In genomic region chr4:165308174-165308573, GRCh38 we compare ENCODE assay signal across 26 cellular contexts. TPM values are rescaled to one million over a fixed set of nuclear protein-coding genes. Genes with fewer than 3 reads are reported as not detected.
DNase-seq lines count a peak whose midpoint lies in the region; ATAC-seq and TF ChIP-seq lines count a peak whose summit lies in the region.
"Had no signal": no experiment of that assay in that cellular context is flagged by ENCODE, and none has a peak within 500 bp of the region (broad histone marks: within the 10 kb centered on the region; RNA-seq: fewer than 3 reads in every experiment).

No MANE protein-coding gene starts in this region.

- H4K20me1 ChIP-seq in hepatocyte (ENCODE audit: insufficient read depth, poor library complexity, severe bottlenecking): no peaks in the 10 kb centered on the region

- TF ChIP-seq CTCF in omental fat pad (IDR thresholded peaks at IDR 0.05) (no peak), hepatocyte (IDR thresholded peaks at IDR 0.05; ENCODE audit: poor library complexity) (no peak)

- H3K27ac ChIP-seq in epithelial cell of prostate: peak overlapping the region; percentile 24
- H3K27ac ChIP-seq in hepatocyte: no peak overlapping the region
- H3K27ac ChIP-seq: C4-2B, heart left ventricle, pancreas, right atrium auricular region, testis, uterus, WERI-Rb-1 had no signal

- no peaks in the 10 kb centered on the region for H3K79me2 ChIP-seq in hepatocyte

- WGBS in hepatocyte (ENCODE audit: low lambda C conversion rate, missing lambda C conversion rate): 93% methylated on average over 1 of the region's 1 CpG

- DNase-seq in CD1c-positive myeloid dendritic cell (ENCODE audit: extremely low spot score): peak; percentile 40
- DNase-seq in NOMO-1 treated with dmso at 0.1 percent for 144 hours (lab: John Stamatoyannopoulos, UW; ENCODE audit: unreplicated experiment): peak; percentile 19
- no peak for DNase-seq in epithelial cell of prostate (ENCODE audit: low read depth, low spot score)
- no peak for DNase-seq in omental fat pad (ENCODE audit: low spot score)
- no peak for DNase-seq in hepatocyte (ENCODE audit: low spot score)
- no peak for DNase-seq in iPS-NIHi7 (ENCODE audit: extremely low spot score)
- DNase-seq: activated CD4-positive, alpha-beta T cell treated with anti-CD3 and anti-CD28 coated beads, Interleukin-2, amount 10 ng/mL, durations not matched to agents 7 days and 5 days; activated CD8-positive, alpha-beta memory T cell treated with anti-CD3 and anti-CD28 coated beads, Interleukin-2, amount 10 ng/mL, durations not matched to agents 7 days and 5 days; aorta; caudate nucleus; heart left ventricle; left cardiac atrium; NCI-H1092; NCI-H187 treated with DMSO at 0.1 percent for 48 hours; NCI-H526 treated with DMSO at 0.1 percent for 48 hours; pancreas; stimulated activated CD4-positive, alpha-beta T cell treated with anti-CD3 and anti-CD28 coated beads, Interleukin-4, amount 100 ng/mL, for 4 hours; stimulated activated naive CD4-positive, alpha-beta T cell; testis; uterus; WERI-Rb-1 had no signal

- H2AFZ ChIP-seq in hepatocyte: no peak overlapping the region

- peak; percentile 59 for ATAC-seq in omental fat pad (ENCODE audit: low FRiP score)
- no peak for ATAC-seq in GM18861 (IDR thresholded peaks at IDR 0.05; ENCODE audit: unreplicated experiment)
- no peak for ATAC-seq in HG03342 (IDR thresholded peaks at IDR 0.05; ENCODE audit: unreplicated experiment)
- ATAC-seq: activated CD8-positive, alpha-beta memory T cell treated with anti-CD3 and anti-CD28 coated beads, Interleukin-2, amount 10 ng/mL, durations not matched to agents 7 days and 5 days; heart left ventricle; left cardiac atrium; natural killer cell treated with Interleukin-12 subunit alpha and Interleukin-12 subunit beta and Interleukin-15 and Interleukin-18, amount 100 ng/mL, for 72 hours; pancreas had no signal

- H3K4me1 ChIP-seq in hepatocyte (ENCODE audit: insufficient read depth): no peaks in the 10 kb centered on the region
- H3K4me1 ChIP-seq: pancreas, right atrium auricular region, testis, uterus had no signal

- no peak overlapping the region for H3K4me2 ChIP-seq in hepatocyte

- H3K9me3 ChIP-seq in hepatocyte (ENCODE audit: low read depth): no peaks in the 10 kb centered on the region
- H3K9me3 ChIP-seq: heart left ventricle, pancreas, right atrium auricular region, testis, uterus had no signal

- no peaks in the 10 kb centered on the region for H3K9me2 ChIP-seq in hepatocyte (replicated peaks; ENCODE audit: insufficient read depth)

- no peaks in the 10 kb centered on the region for H3K36me3 ChIP-seq in hepatocyte (replicated peaks; ENCODE audit: insufficient read depth, low read depth)
- H3K36me3 ChIP-seq: pancreas, uterus had no signal

- H3K4me3 ChIP-seq in hepatocyte: no peak overlapping the region
- H3K4me3 ChIP-seq: heart left ventricle, pancreas, right atrium auricular region, testis, uterus had no signal

- H3K27me3 ChIP-seq in hepatocyte: no peaks in the 10 kb centered on the region
- H3K27me3 ChIP-seq: heart left ventricle, pancreas, right atrium auricular region, testis, uterus had no signal

RNA-seq across cellular contexts. Expression of gene MSMO1, which starts 19.3 kb away (rescaled TPM):
- total RNA-seq in omental fat pad (10 to 100 TPM; 13.2 to 45.2 (median 19.3) TPM), hepatocyte (747 and 796 TPM in 2 replicates)
- 249 and 391 TPM in 2 replicates for polyA plus RNA-seq in hepatocyte

Comparison
In these comparisons a context has a peak if more than half of its experiments do, and no peak if none do; other contexts are left out.
1. DNase-seq: peak in CD1c-positive myeloid dendritic cell (single experiment) and NOMO-1 treated with dmso at 0.1 percent for 144 hours (single experiment); none in epithelial cell of prostate (single experiment), omental fat pad (single experiment), hepatocyte (single experiment) and iPS-NIHi7 (single experiment).
2. RNA of gene MSMO1, which starts 19.3 kb away (total RNA-seq): 747 to 796 TPM in hepatocyte; 13.2 to 45.2 TPM in omental fat pad; every median in the first group is over 10 times any median in the second.